ENCODE assay signal across 8 cellular contexts in the genomic region with DNA sequence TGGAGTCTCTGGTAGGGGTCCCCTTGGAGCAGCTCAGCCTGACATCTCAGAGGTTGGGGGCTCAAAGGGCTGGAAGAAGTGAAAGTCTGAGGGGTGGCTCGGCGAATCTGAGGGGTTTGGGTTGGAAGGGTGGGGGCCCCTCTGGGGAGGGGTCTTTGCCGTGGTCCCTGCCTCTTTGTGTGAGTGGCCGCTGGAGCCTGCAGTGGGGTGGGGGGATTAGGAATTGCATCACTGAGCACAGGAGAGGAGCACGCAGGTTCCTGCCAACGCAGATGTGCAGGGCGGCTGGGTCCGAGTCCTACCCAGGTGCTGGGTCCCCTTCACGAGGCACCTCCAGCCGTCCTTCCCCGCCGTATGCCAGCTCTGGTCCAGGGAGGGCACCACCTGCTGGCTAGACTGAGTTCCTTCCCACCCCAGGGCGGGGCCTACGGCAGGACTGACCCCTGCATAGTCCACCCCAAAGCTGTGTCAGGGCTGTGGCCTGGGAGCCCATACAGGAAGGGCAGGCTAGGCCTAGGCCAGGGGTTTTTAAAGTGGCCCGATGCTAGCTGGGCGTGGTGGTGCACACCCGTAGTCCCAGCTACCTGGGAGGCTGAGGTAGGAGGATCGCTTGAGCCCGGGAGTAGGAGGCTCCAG. TPM values are rescaled to one million over a fixed set of nuclear protein-coding genes. Genes with fewer than 3 reads are reported as not detected.
DNase-seq lines count a peak whose midpoint lies in the region; TF ChIP-seq lines count a peak whose summit lies in the region.

No MANE protein-coding gene starts in this region.

- no peaks in the 10 kb centered on the region for H4K20me1 ChIP-seq in smooth muscle cell (ENCODE audit: low read depth)

- no peak for DNase-seq in T-helper 1 cell
- peak; percentile 20 for DNase-seq in OCI-M1 (lab: John Stamatoyannopoulos, UW)
- DNase-seq in epithelial cell of proximal tubule (ENCODE audit: low read depth): no peak
- no peak for DNase-seq in smooth muscle cell (lab: John Stamatoyannopoulos, UW; ENCODE audit: unreplicated experiment)
- no peak for DNase-seq in NCI-H128 (lab: John Stamatoyannopoulos, UW; ENCODE audit: unreplicated experiment)
- DNase-seq in dedifferentiated amniotic fluid mesenchymal stem cell (ENCODE audit: extremely low spot score): no peak
- no peak for DNase-seq in COR-L47 (lab: John Stamatoyannopoulos, UW)

- H3K27ac Mint-ChIP-seq in T-helper 1 cell treated with Interleukin-12 subunit alpha and Interleukin-12 subunit beta and Interleukin-4 antibody, amounts not matched to agents 30 μg/mL and 1 μg/mL, for 36 hours: peak overlapping the region; percentile 73

- H3K9me3 Mint-ChIP-seq in T-helper 1 cell treated with Interleukin-12 subunit alpha and Interleukin-12 subunit beta and Interleukin-4 antibody, amounts not matched to agents 30 μg/mL and 1 μg/mL, for 36 hours: no peaks in the 10 kb centered on the region

- WGBS in smooth muscle cell (ENCODE audit: low lambda C conversion rate): 80% methylated on average over 16 of the region's 19 CpGs

- no peaks in the 10 kb centered on the region for H3K27me3 Mint-ChIP-seq in T-helper 1 cell treated with Interleukin-12 subunit alpha and Interleukin-12 subunit beta and Interleukin-4 antibody, amounts not matched to agents 30 μg/mL and 1 μg/mL, for 36 hours (ENCODE audit: low read depth)

- H3K27ac ChIP-seq in smooth muscle cell (ENCODE audit: low read depth): no peak overlapping the region

- no peak overlapping the region for H3K9ac ChIP-seq in smooth muscle cell (ENCODE audit: low read depth)

- H3K4me1 Mint-ChIP-seq in T-helper 1 cell treated with Interleukin-12 subunit alpha and Interleukin-12 subunit beta and Interleukin-4 antibody, amounts not matched to agents 30 μg/mL and 1 μg/mL, for 36 hours (ENCODE audit: low read depth): peaks cover 72% of the 10 kb centered on the region

- H3K27me3 ChIP-seq in smooth muscle cell (ENCODE audit: low read depth): no peaks in the 10 kb centered on the region

- H3F3A ChIP-seq in smooth muscle cell (ENCODE audit: low read depth): no peaks in the 10 kb centered on the region

- H3K4me1 ChIP-seq in smooth muscle cell (ENCODE audit: low read depth): peaks cover 17% of the 10 kb centered on the region

- H3K4me3 Mint-ChIP-seq in T-helper 1 cell treated with Interleukin-12 subunit alpha and Interleukin-12 subunit beta and Interleukin-4 antibody, amounts not matched to agents 30 μg/mL and 1 μg/mL, for 36 hours: no peak overlapping the region

- TF ChIP-seq CTCF in epithelial cell of proximal tubule (conservative IDR thresholded peaks at IDR 0.05; ENCODE audit: low read depth, low read length): peak; percentile 56
- peak; percentile 17 for TF ChIP-seq CTCF in smooth muscle cell (IDR thresholded peaks at IDR 0.05; ENCODE audit: borderline replicate concordance, insufficient read depth, poor library complexity, severe bottlenecking)

- no peaks in the 10 kb centered on the region for H3K9me3 ChIP-seq in smooth muscle cell (replicated peaks; ENCODE audit: low read depth)

- H3K4me3 ChIP-seq in epithelial cell of proximal tubule (ENCODE audit: low read depth, low read length) (no peak overlapping the region), smooth muscle cell (no peak overlapping the region)

- no peak overlapping the region for H2AFZ ChIP-seq in smooth muscle cell (ENCODE audit: low read depth)

- H3K36me3 Mint-ChIP-seq in T-helper 1 cell treated with Interleukin-12 subunit alpha and Interleukin-12 subunit beta and Interleukin-4 antibody, amounts not matched to agents 30 μg/mL and 1 μg/mL, for 36 hours (ENCODE audit: low read depth): peaks cover 31% of the 10 kb centered on the region

- H3K36me3 ChIP-seq in smooth muscle cell (ENCODE audit: low read depth): no peaks in the 10 kb centered on the region

- no peak overlapping the region for H3K4me2 ChIP-seq in smooth muscle cell

- H3K79me2 ChIP-seq in smooth muscle cell (ENCODE audit: low read depth): no peaks in the 10 kb centered on the region

RNA-seq across cellular contexts. Expression of a gene that starts 9.9 kb away (rescaled TPM):
- total RNA-seq in epithelial cell of proximal tubule (5.1 and 5.7 TPM in 2 replicates), smooth muscle cell (0.90 TPM in 1 of 2 replicates, not detected in the other)
- 0.37 and 1.3 TPM in 2 replicates for polyA plus RNA-seq in smooth muscle cell

RNA-seq across cellular contexts. Expression of a gene that starts 30.3 kb away (rescaled TPM):
- total RNA-seq in epithelial cell of proximal tubule (not detected in 2 replicates), smooth muscle cell (not detected in 2 replicates)
- 0.27 TPM in 1 of 2 replicates, not detected in the other for polyA plus RNA-seq in smooth muscle cell
